In genomic region chr22:21942939-21943338, GRCh38 we compare ENCODE assay signal across 11 cellular contexts. TPM values are rescaled to one million over a fixed set of nuclear protein-coding genes. Genes with fewer than 3 reads are reported as not detected.
DNase-seq lines count a peak whose midpoint lies in the region; ATAC-seq and TF ChIP-seq lines count a peak whose summit lies in the region.
"Had no signal": no experiment of that assay in that cellular context is flagged by ENCODE, and none has a peak within 500 bp of the region (broad histone marks: within the 10 kb centered on the region; RNA-seq: fewer than 3 reads in every experiment).

No MANE protein-coding gene starts in this region.

- TF ChIP-seq EP300 in tibial nerve (IDR thresholded peaks at IDR 0.05), result no peak

- H3K4me1 ChIP-seq in lower lobe of right lung (peaks cover 98% of the 10 kb centered on the region), tibial nerve (peaks cover 7 to 100% (median 62%) of the 10 kb centered on the region in 4 donors)

- peaks cover 46% of the 10 kb centered on the region for H3K36me3 Mint-ChIP-seq in activated T-cell treated with anti-CD3 and anti-CD28 coated beads, Interleukin-2, amount 50 U/mL, for 24 hours (ENCODE audit: low read depth)
- peaks cover 3% of the 10 kb centered on the region for H3K36me3 Mint-ChIP-seq in activated T-cell treated with anti-CD3 and anti-CD28 coated beads, Interleukin-2, amount 50 U/mL, for 4 hours (ENCODE audit: insufficient read depth)

- H3K9me3 ChIP-seq in lower lobe of right lung (no peaks in the 10 kb centered on the region), tibial nerve (no peaks in the 10 kb centered on the region)

- H3K4me3 ChIP-seq in lower lobe of right lung, result no peak overlapping the region
- H3K4me3 ChIP-seq in tibial nerve, result no peak overlapping the region

- no peak overlapping the region for H3K4me3 Mint-ChIP-seq in activated T-cell treated with anti-CD3 and anti-CD28 coated beads, Interleukin-2, amount 50 U/mL, for 24 hours
- H3K4me3 Mint-ChIP-seq in activated T-cell treated with anti-CD3 and anti-CD28 coated beads, Interleukin-2, amount 50 U/mL, for 4 hours, result no peak overlapping the region

- WGBS in tibial nerve, 2 donors, result 16 to 24% methylated on average over 9 of the region's 9 CpGs

- TF ChIP-seq POLR2A in tibial nerve (IDR thresholded peaks at IDR 0.05), result no peak

- intact Hi-C loops in lower lobe of right lung (cut with DNase I), result no loop called here

- no peak for ATAC-seq in activated T-cell treated with anti-CD3 and anti-CD28 coated beads, Interleukin-2, amount 50 U/mL, for 4 hours
- ATAC-seq in lower lobe of right lung (no peak), HG02678 (IDR thresholded peaks at IDR 0.05; ENCODE audit: unreplicated experiment) (no peak)
- ATAC-seq: left colon had no signal

- H3K27me3 ChIP-seq in lower lobe of right lung (ENCODE audit: low read depth), result no peaks in the 10 kb centered on the region
- no peaks in the 10 kb centered on the region for H3K27me3 ChIP-seq in tibial nerve

- no peak for TF ChIP-seq CTCF in lower lobe of right lung (IDR thresholded peaks at IDR 0.05)
- TF ChIP-seq CTCF in tibial nerve (IDR thresholded peaks at IDR 0.05), result no peak

- peaks cover 42% of the 10 kb centered on the region for H3K4me1 Mint-ChIP-seq in activated T-cell treated with anti-CD3 and anti-CD28 coated beads, Interleukin-2, amount 50 U/mL, for 24 hours (ENCODE audit: low read depth)
- peaks cover 31% of the 10 kb centered on the region for H3K4me1 Mint-ChIP-seq in activated T-cell treated with anti-CD3 and anti-CD28 coated beads, Interleukin-2, amount 50 U/mL, for 4 hours (ENCODE audit: low read depth)

- H3K27ac Mint-ChIP-seq in activated T-cell treated with anti-CD3 and anti-CD28 coated beads, Interleukin-2, amount 50 U/mL, for 24 hours, result peak overlapping the region; percentile 88

- H3K27ac ChIP-seq in angular gyrus (ENCODE audit: low read depth, low read length), result peak overlapping the region; percentile 87
- H3K27ac ChIP-seq in lower lobe of right lung, result peak overlapping the region; percentile 94
- peak overlapping the region; percentile 77 to 96 (median 87) for H3K27ac ChIP-seq in tibial nerve

- peaks cover 34% of the 10 kb centered on the region for H3K36me3 ChIP-seq in lower lobe of right lung
- H3K36me3 ChIP-seq in tibial nerve, result peaks cover 0 to 29% (median 0%) of the 10 kb centered on the region in 3 donors

- no peaks in the 10 kb centered on the region for H3K9me3 Mint-ChIP-seq in activated T-cell treated with anti-CD3 and anti-CD28 coated beads, Interleukin-2, amount 50 U/mL, for 24 hours
- no peaks in the 10 kb centered on the region for H3K9me3 Mint-ChIP-seq in activated T-cell treated with anti-CD3 and anti-CD28 coated beads, Interleukin-2, amount 50 U/mL, for 4 hours

- H3K27me3 Mint-ChIP-seq in activated T-cell treated with anti-CD3 and anti-CD28 coated beads, Interleukin-2, amount 50 U/mL, for 24 hours, result no peaks in the 10 kb centered on the region
- no peaks in the 10 kb centered on the region for H3K27me3 Mint-ChIP-seq in activated T-cell treated with anti-CD3 and anti-CD28 coated beads, Interleukin-2, amount 50 U/mL, for 4 hours (ENCODE audit: low read depth)

- DNase-seq in activated T-cell treated with anti-CD3 and anti-CD28 coated beads, Interleukin-2, amount 50 U/mL, for 24 hours, result no peak
- no peak for DNase-seq in activated T-cell treated with anti-CD3 and anti-CD28 coated beads, Interleukin-2, amount 50 U/mL, for 4 hours
- DNase-seq in lower lobe of right lung (no peak), tibial nerve (ENCODE audit: low spot score in 2 of 2) (peak in 1 of 2 donors; percentile 37), EL (no peak), NCI-H2196 (lab: John Stamatoyannopoulos, UW; ENCODE audit: unreplicated experiment) (no peak)
- DNase-seq: activated CD8-positive, alpha-beta memory T cell treated with anti-CD3 and anti-CD28 coated beads, Interleukin-2, amount 50 U/mL, for 4 hours; NCI-H1417 treated with DMSO at 0.1 percent for 48 hours had no signal

RNA-seq across cellular contexts. Expression of gene PPM1F, which starts 9.7 kb away (rescaled TPM):
- 10 to 100 TPM; 28.2 to 36.8 (median 30.8) TPM for total RNA-seq in activated T-cell treated with anti-CD3 and anti-CD28 coated beads, Interleukin-2, amount 50 U/mL, for 4 hours
- total RNA-seq in lower lobe of right lung (51.0 TPM), tibial nerve (10 to 100 TPM; 59.4 to 78.3 (median 67.2) TPM)

RNA-seq across cellular contexts. Expression of gene TOP3B, which starts 39.6 kb away (rescaled TPM):
- total RNA-seq in activated T-cell treated with anti-CD3 and anti-CD28 coated beads, Interleukin-2, amount 50 U/mL, for 4 hours, result 10 to 100 TPM; 39.3 to 45.2 (median 41.3) TPM
- total RNA-seq in lower lobe of right lung (32.1 TPM), tibial nerve (10 to 100 TPM; 24.3 to 68.1 (median 48.4) TPM)
